Comparison of ENCODE assay signal across 16 cellular contexts in the genomic region with DNA sequence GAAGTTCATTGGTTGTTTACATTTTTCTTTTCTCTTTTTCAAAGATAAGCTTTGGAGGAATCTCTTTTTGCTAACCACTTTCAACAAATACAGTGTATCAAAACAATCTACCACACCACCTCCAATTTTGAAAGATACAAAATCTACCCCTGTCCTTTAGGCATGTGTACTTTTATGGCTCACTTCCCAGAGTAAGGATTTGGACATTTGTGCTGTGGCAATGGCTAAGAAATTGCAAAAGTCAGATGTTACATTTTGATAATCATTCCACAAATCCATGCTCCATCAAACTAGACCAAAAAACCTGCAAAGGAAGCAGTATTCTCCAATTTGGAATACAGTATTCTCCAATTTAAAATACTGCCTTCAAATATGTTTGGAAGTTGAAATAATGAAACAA.
A peak's percentile ranks its signal among the peaks of the same experiment; 100 is the strongest.
DNase-seq lines count a peak whose midpoint lies in the region; ATAC-seq and TF ChIP-seq lines count a peak whose summit lies in the region.
"Had no signal": no experiment of that assay in that cellular context is flagged by ENCODE, and none has a peak within 500 bp of the region (broad histone marks: within the 10 kb centered on the region; RNA-seq: fewer than 3 reads in every experiment).

No MANE protein-coding gene starts in this region.

- H3K27me3 Mint-ChIP-seq in CD14-positive monocyte (ENCODE audit: low read depth in 3 of 3) (peaks cover 0 to 3% (median 0%) of the 10 kb centered on the region in 3 donors), glutamatergic neuron (ENCODE audit: unreplicated experiment) (no peaks in the 10 kb centered on the region)

- peaks cover 2 to 11% (median 6%) of the 10 kb centered on the region in 7 donors for H3K9me3 Mint-ChIP-seq in CD14-positive monocyte
- H3K9me3 Mint-ChIP-seq in glutamatergic neuron (ENCODE audit: unreplicated experiment), result no peaks in the 10 kb centered on the region

- TF ChIP-seq CTCF in CD14-positive monocyte (IDR thresholded peaks at IDR 0.05) (no peak), PC-9 (conservative IDR thresholded peaks at IDR 0.05) (no peak), esophagus muscularis mucosa (IDR thresholded peaks at IDR 0.05) (no peak), osteoblast (IDR thresholded peaks at IDR 0.05; ENCODE audit: extremely low read depth, low read depth, low read length) (no peak), glutamatergic neuron (IDR thresholded peaks at IDR 0.05; ENCODE audit: partially characterized antibody, unreplicated experiment) (no peak)

- peak overlapping the region; percentile 79 for H3K4me2 ChIP-seq in PC-9
- H3K4me2 ChIP-seq in osteoblast (ENCODE audit: insufficient read depth, low read length), result no peak overlapping the region

- DNase-seq in CD14-positive monocyte (ENCODE audit: low spot score), result no peak
- no peak for DNase-seq in PC-9
- no peak for DNase-seq in esophagus muscularis mucosa (ENCODE audit: extremely low spot score)
- no peak for DNase-seq in osteoblast (ENCODE audit: insufficient read length, low spot score, missing footprints)
- DNase-seq in H4 (ENCODE audit: low spot score), result no peak
- no peak for DNase-seq in aorta
- no peak for DNase-seq in glutamatergic neuron
- DNase-seq in NK-92 treated with Interleukin-12 subunit alpha and Interleukin-12 subunit beta, amount 100 ng/mL, for 24 hours (lab: John Stamatoyannopoulos, UW), result no peak
- DNase-seq: activated CD8-positive, alpha-beta memory T cell treated with anti-CD3 and anti-CD28 coated beads for 24 hours; H7; NCI-H1105 treated with DMSO at 0.1 percent for 48 hours; NCI-H446 treated with DMSO at 0.1 percent for 48 hours; stimulated activated CD4-positive, alpha-beta T cell treated with anti-CD3 and anti-CD28 coated beads, Interleukin-2, amount 100 ng/mL, for 48 hours had no signal

- peak overlapping the region; percentile 69 to 93 for H3K4me3 Mint-ChIP-seq in CD14-positive monocyte
- H3K4me3 Mint-ChIP-seq in glutamatergic neuron (ENCODE audit: unreplicated experiment), result no peak overlapping the region
- H3K4me3 Mint-ChIP-seq: stimulated activated memory B cell treated with anti-CD40 and anti-IgM and Interleukin-4, amounts not matched to agents 10 μg/mL and 1 μg/mL and 100 μg/mL, for 72 hours had no signal

- peaks cover 4 to 7% of the 10 kb centered on the region in 2 donors for H3K36me3 Mint-ChIP-seq in CD14-positive monocyte
- no peaks in the 10 kb centered on the region for H3K36me3 Mint-ChIP-seq in glutamatergic neuron (ENCODE audit: unreplicated experiment)
- H3K36me3 Mint-ChIP-seq: stimulated activated memory B cell treated with anti-CD40 and anti-IgM and Interleukin-4, amounts not matched to agents 10 μg/mL and 1 μg/mL and 100 μg/mL, for 72 hours had no signal

- H3K4me1 Mint-ChIP-seq in CD14-positive monocyte, result peaks cover 53% of the 10 kb centered on the region
- no peaks in the 10 kb centered on the region for H3K4me1 Mint-ChIP-seq in glutamatergic neuron (ENCODE audit: low read depth, unreplicated experiment)

- peaks cover 8% of the 10 kb centered on the region for H3F3A ChIP-seq in PC-9 (ENCODE audit: insufficient read depth, low read depth)

- H2AFZ ChIP-seq in PC-9 (no peak overlapping the region), osteoblast (ENCODE audit: low read length) (no peak overlapping the region)
- H2AFZ ChIP-seq: parathyroid adenoma had no signal

- BruUV-seq in PC-9 (replicated peaks; lab: Mats Ljungman, UMichigan), result no TSS peak

- TF ChIP-seq POLR2A in esophagus muscularis mucosa (IDR thresholded peaks at IDR 0.05; ENCODE audit: low read depth), result no peak

- H3K79me2 ChIP-seq in PC-9 (ENCODE audit: low read depth) (no peaks in the 10 kb centered on the region), osteoblast (ENCODE audit: insufficient read depth, low read length) (peaks cover 19% of the 10 kb centered on the region)
- H3K79me2 ChIP-seq: parathyroid adenoma had no signal

- H3K27me3 ChIP-seq in PC-9 (ENCODE audit: insufficient read depth, low read depth) (no peaks in the 10 kb centered on the region), esophagus muscularis mucosa (no peaks in the 10 kb centered on the region), osteoblast (ENCODE audit: insufficient read depth, low read length) (no peaks in the 10 kb centered on the region), aorta (ENCODE audit: control insufficient read depth in 1 of 2, insufficient read depth in 2 of 2, low read length in 1 of 2) (no peaks in the 10 kb centered on the region)

- CTCF ChIA-PET in PC-9 (lab: Charles Lee), result no interaction called here

- H3K4me1 ChIP-seq in PC-9 (replicated peaks; ENCODE audit: insufficient read depth) (peaks cover 11% of the 10 kb centered on the region), esophagus muscularis mucosa (no peaks in the 10 kb centered on the region), osteoblast (ENCODE audit: insufficient read depth, low read length) (peaks cover 8% of the 10 kb centered on the region), aorta (ENCODE audit: control insufficient read depth in 1 of 2, insufficient read depth in 2 of 2, low read length in 2 of 2) (no peaks in the 10 kb centered on the region)
- H3K4me1 ChIP-seq: parathyroid adenoma had no signal

- TF ChIP-seq EP300 in esophagus muscularis mucosa (IDR thresholded peaks at IDR 0.05), result no peak

- H4K20me1 ChIP-seq in PC-9 (ENCODE audit: insufficient read depth) (no peaks in the 10 kb centered on the region), osteoblast (ENCODE audit: insufficient read depth, low read length) (no peaks in the 10 kb centered on the region)

- intact Hi-C loops in CD14-positive monocyte (cut with micrococcal nuclease), result loop anchor here in 1 of 2 donors (10.0 kb wide), 1 partner anchor 55 kb away; no protein-coding TSS in a partner anchor
- intact Hi-C loops in PC-9 (cut with micrococcal nuclease; ENCODE audit: unreplicated experiment), result no loop called here
- intact Hi-C loops in esophagus muscularis mucosa (cut with DNase I), result no loop called here
- intact Hi-C loops in aorta (cut with DNase I), result no loop called here

- POLR2A ChIA-PET in PC-9 (lab: Charles Lee; ENCODE audit: unreplicated experiment), result no interaction called here

- peak overlapping the region in 6 of 7 donors; percentile 31 to 95 (median 91) for H3K27ac Mint-ChIP-seq in CD14-positive monocyte
- no peak overlapping the region for H3K27ac Mint-ChIP-seq in glutamatergic neuron (ENCODE audit: unreplicated experiment)
- H3K27ac Mint-ChIP-seq: stimulated activated memory B cell treated with anti-CD40 and anti-IgM and Interleukin-4, amounts not matched to agents 10 μg/mL and 1 μg/mL and 100 μg/mL, for 72 hours had no signal

- no peaks in the 10 kb centered on the region for H3K9me2 ChIP-seq in PC-9 (ENCODE audit: insufficient read depth)

- 0 out of 2 replicates have a peak, but pooled peaks cover 4% of the 10 kb centered on the region for H3K9me3 ChIP-seq in PC-9 (ENCODE audit: insufficient read depth, low read depth)
- H3K9me3 ChIP-seq in esophagus muscularis mucosa, result no peaks in the 10 kb centered on the region
- H3K9me3 ChIP-seq in osteoblast (ENCODE audit: low read depth, low read length), result no peaks in the 10 kb centered on the region
- H3K9me3 ChIP-seq in aorta (ENCODE audit: control insufficient read depth, low read length), result no peaks in the 10 kb centered on the region

- no peak for ATAC-seq in aorta (ENCODE audit: low FRiP score)
- ATAC-seq: stimulated activated memory B cell treated with anti-CD40 and anti-IgM and Interleukin-4, amounts not matched to agents 10 μg/mL and 1 μg/mL and 100 μg/mL, for 72 hours had no signal

- no peak overlapping the region for H3K27ac ChIP-seq in PC-9
- H3K27ac ChIP-seq in esophagus muscularis mucosa (replicated peaks in 1 of 4), result peak overlapping the region in 1 of 4 donors; percentile 27
- no peak overlapping the region for H3K27ac ChIP-seq in osteoblast (ENCODE audit: low read depth, low read length)
- H3K27ac ChIP-seq in aorta (ENCODE audit: low read depth in 1 of 2, low read length in 2 of 2), result no peak overlapping the region
- H3K27ac ChIP-seq: parathyroid adenoma had no signal

- no peaks in the 10 kb centered on the region for H3K36me3 ChIP-seq in PC-9 (ENCODE audit: low read depth)
- no peaks in the 10 kb centered on the region for H3K36me3 ChIP-seq in esophagus muscularis mucosa
- H3K36me3 ChIP-seq in osteoblast (ENCODE audit: insufficient read depth, low read length), result no peaks in the 10 kb centered on the region
- H3K36me3 ChIP-seq in aorta (ENCODE audit: control insufficient read depth in 1 of 2, insufficient read depth in 2 of 2, low read length in 1 of 2), result no peaks in the 10 kb centered on the region

- peak overlapping the region; percentile 47; the same call in 1 of the 2 replicates for H3K4me3 ChIP-seq in PC-9
- H3K4me3 ChIP-seq in esophagus muscularis mucosa, result peak overlapping the region; percentile 32 to 54 (median 39)
- peak overlapping the region; percentile 20 for H3K4me3 ChIP-seq in osteoblast (ENCODE audit: insufficient read depth, low read length)
- H3K4me3 ChIP-seq in aorta (ENCODE audit: low read length in 2 of 2), result no peak overlapping the region
- H3K4me3 ChIP-seq: lung had no signal

Comparison
In these comparisons a context has a peak if more than half of its experiments do, and no peak if none do; other contexts are left out.
1. H3K4me3 ChIP-seq: peak in PC-9 (single experiment), esophagus muscularis mucosa (4 of 4) and osteoblast (single experiment); none in aorta (0 of 2).